11 cellular contexts compared by ENCODE assay signal in genomic region chr6:55621993-55622392, GRCh38. TPM values are rescaled to one million over a fixed set of nuclear protein-coding genes. Genes with fewer than 3 reads are reported as not detected.
"Had no signal": no experiment of that assay in that cellular context is flagged by ENCODE, and none has a peak within 500 bp of the region (broad histone marks: within the 10 kb centered on the region; RNA-seq: fewer than 3 reads in every experiment).

No MANE protein-coding gene starts in this region.

- H3K9me3 Mint-ChIP-seq: GM23338 had no signal

- H3K9me3 ChIP-seq: HAP-1 had no signal

- H3K4me3 Mint-ChIP-seq: GM23338, H9, HFFc6 had no signal

- ATAC-seq: GM23338, HCT116 had no signal

- H3K27ac ChIP-seq: GM23248 had no signal

- H3K4me2 ChIP-seq: GM23338 had no signal

- DNase-seq: GM23248, GOT3, H7, H9, HCEC 1CT, HFFc6 had no signal

- H3K36me3 ChIP-seq: HAP-1 had no signal

- H3K4me3 ChIP-seq: GM23248, GM23338, HAP-1 had no signal

- H2AFZ ChIP-seq: GM23248, GM23338 had no signal

- H3K9ac ChIP-seq: GM23248 had no signal

- FAIRE-seq: H1, H54 had no signal

- H3K4me1 ChIP-seq: HAP-1 had no signal

- H3K27ac Mint-ChIP-seq: GM23338, H9, HFFc6 had no signal

RNA-seq across cellular contexts. Expression of gene HMGCLL1, which starts 43.0 kb away (rescaled TPM):
- total RNA-seq: GM23248, HFFc6 had no signal
- polyA plus RNA-seq: GM23248, GM23338 had no signal
